Comparison of ENCODE assay signal across 8 cellular contexts in the genomic region with DNA sequence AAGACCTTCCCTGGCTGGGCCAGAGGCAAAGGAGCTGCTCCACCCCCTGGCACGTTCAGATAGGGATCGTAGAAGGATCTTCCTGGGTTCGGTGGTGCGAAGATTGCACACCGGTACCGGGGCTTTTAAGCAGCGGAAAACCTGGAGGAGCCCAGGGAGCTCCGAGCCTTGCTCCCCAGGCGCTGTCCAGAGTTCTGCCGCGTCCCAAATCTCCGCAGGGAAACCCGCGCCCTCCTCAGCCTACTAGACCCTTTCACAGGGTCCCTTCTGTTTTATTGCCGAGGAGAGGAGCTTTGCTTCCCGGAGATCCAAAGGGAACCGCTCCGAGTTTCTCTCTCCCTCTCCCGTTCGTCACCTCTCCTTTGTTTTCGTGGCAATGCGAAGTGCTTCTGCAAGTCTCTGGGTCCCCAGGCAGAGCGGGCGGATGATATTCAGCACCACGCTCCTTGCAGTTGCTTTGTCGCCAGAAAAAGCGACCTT. TPM values are rescaled to one million over a fixed set of nuclear protein-coding genes. Genes with fewer than 3 reads are reported as not detected.
A peak's percentile ranks its signal among the peaks of the same experiment; 100 is the strongest.
DNase-seq lines count a peak whose midpoint lies in the region; FAIRE-seq and TF ChIP-seq lines count a peak whose summit lies in the region.

No MANE protein-coding gene starts in this region.

- DNase-seq in DMS53 (lab: John Stamatoyannopoulos, UW) (peak; percentile 83), NCI-H2227 treated with DMSO at 0.1 percent for 48 hours (lab: John Stamatoyannopoulos, UW) (peak; percentile 60), esophagus squamous epithelium (lab: John Stamatoyannopoulos, UW) (no peak), osteoblast (ENCODE audit: insufficient read length, low spot score, missing footprints) (peak; percentile 71), ureter (ENCODE audit: low spot score) (no peak), D721Med (ENCODE audit: insufficient read length, low spot score) (no peak), GM10266 (ENCODE audit: extremely low spot score) (no peak), NCI-H2107 treated with DMSO at 0.1 percent for 48 hours (lab: John Stamatoyannopoulos, UW; ENCODE audit: unreplicated experiment) (no peak)

- H3K9me3 ChIP-seq in esophagus squamous epithelium (no peaks in the 10 kb centered on the region), osteoblast (ENCODE audit: low read depth, low read length) (no peaks in the 10 kb centered on the region)

- no peak overlapping the region for H3K27ac ChIP-seq in esophagus squamous epithelium
- no peak overlapping the region for H3K27ac ChIP-seq in osteoblast (ENCODE audit: low read depth, low read length)

- H3K4me2 ChIP-seq in osteoblast (ENCODE audit: insufficient read depth, low read length): peak overlapping the region; percentile 16

- no peak overlapping the region for H2AFZ ChIP-seq in osteoblast (ENCODE audit: low read length)

- H3K36me3 ChIP-seq in esophagus squamous epithelium: no peaks in the 10 kb centered on the region
- no peaks in the 10 kb centered on the region for H3K36me3 ChIP-seq in osteoblast (ENCODE audit: insufficient read depth, low read length)

- TF ChIP-seq POLR2A in esophagus squamous epithelium (IDR thresholded peaks at IDR 0.05): no peak

- no peaks in the 10 kb centered on the region for H4K20me1 ChIP-seq in osteoblast (ENCODE audit: insufficient read depth, low read length)

- TF ChIP-seq CTCF in esophagus squamous epithelium (IDR thresholded peaks at IDR 0.05): no peak
- no peak for TF ChIP-seq CTCF in osteoblast (IDR thresholded peaks at IDR 0.05; ENCODE audit: extremely low read depth, low read depth, low read length)
- no peak for TF ChIP-seq CTCF in D721Med (IDR thresholded peaks at IDR 0.05; ENCODE audit: insufficient read depth, missing control alignments)
- no peak for TF ChIP-seq CTCF in GM10266 (IDR thresholded peaks at IDR 0.05; ENCODE audit: control insufficient read depth, insufficient read depth, low read depth, missing control alignments)

- no peak for FAIRE-seq in D721Med (lab: Jason Lieb, UNC)

- 4 to 13% methylated on average over 16 to 26 of the region's 27 CpGs for WGBS in esophagus squamous epithelium, 2 donors

- H3K4me1 ChIP-seq in esophagus squamous epithelium: peaks cover 0 to 16% (median 0%) of the 10 kb centered on the region in 3 donors
- no peaks in the 10 kb centered on the region for H3K4me1 ChIP-seq in osteoblast (ENCODE audit: insufficient read depth, low read length)

- intact Hi-C loops in esophagus squamous epithelium (cut with DNase I): no loop called here

- peak overlapping the region in 3 of 4 donors; percentile 10 to 48 (median 15) for H3K4me3 ChIP-seq in esophagus squamous epithelium
- peak overlapping the region; percentile 1 for H3K4me3 ChIP-seq in osteoblast (ENCODE audit: insufficient read depth, low read length)

- H3K79me2 ChIP-seq in osteoblast (ENCODE audit: insufficient read depth, low read length): no peaks in the 10 kb centered on the region

- peaks cover 0 to 41% (median 3%) of the 10 kb centered on the region in 4 donors for H3K27me3 ChIP-seq in esophagus squamous epithelium
- peaks cover 11% of the 10 kb centered on the region for H3K27me3 ChIP-seq in osteoblast (ENCODE audit: insufficient read depth, low read length)

RNA-seq across cellular contexts. Expression of gene TMEM196, which starts 0.5 kb away (rescaled TPM):
- total RNA-seq in esophagus squamous epithelium (not detected), osteoblast (not detected in 2 replicates), ureter (0.31 TPM)

Comparison
In these comparisons a context has a peak if more than half of its experiments do, and no peak if none do; other contexts are left out.
1. DNase-seq: peak in DMS53 (single experiment), NCI-H2227 treated with DMSO at 0.1 percent for 48 hours (single experiment) and osteoblast (single experiment); none in esophagus squamous epithelium (single experiment), ureter (single experiment), D721Med (single experiment), GM10266 (single experiment) and NCI-H2107 treated with DMSO at 0.1 percent for 48 hours (single experiment).